Comparison of ENCODE assay signal across 24 cellular contexts in the genomic region with DNA sequence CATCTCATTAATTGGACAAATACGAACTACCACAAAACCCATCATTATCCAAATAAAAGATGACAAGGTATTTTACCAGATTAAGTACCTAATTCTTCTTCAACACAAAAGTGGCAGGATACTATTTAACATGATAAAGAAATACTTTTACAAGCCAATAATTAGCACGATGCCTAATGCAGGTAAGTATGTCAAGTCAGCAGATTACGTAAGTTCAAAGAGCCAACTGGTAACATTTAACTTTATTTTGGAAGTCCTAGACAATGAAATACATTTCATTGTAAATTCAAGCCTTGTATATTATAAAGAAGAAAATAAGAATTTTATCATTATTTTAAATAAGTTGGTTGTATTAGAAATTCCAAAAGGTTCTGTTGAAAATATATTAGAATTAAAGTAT.
"Had no signal": no experiment of that assay in that cellular context is flagged by ENCODE, and none has a peak within 500 bp of the region (broad histone marks: within the 10 kb centered on the region; RNA-seq: fewer than 3 reads in every experiment).

No MANE protein-coding gene starts in this region.

- H3K79me2 ChIP-seq: parathyroid adenoma had no signal

- H3K27me3 ChIP-seq: neural progenitor cell, ovary, stomach, thyroid gland, tibial nerve, upper lobe of left lung, vagina had no signal

- H3K4me2 ChIP-seq: neural progenitor cell had no signal

- H3K4me1 ChIP-seq: parathyroid adenoma, psoas muscle, stomach, thyroid gland, tibial nerve, upper lobe of left lung, vagina had no signal

- H3K36me3 ChIP-seq: neural progenitor cell, ovary, stomach, thoracic aorta, thyroid gland, tibial nerve, upper lobe of left lung, vagina had no signal

- ATAC-seq: naive thymus-derived CD4-positive, alpha-beta T cell; natural killer cell; psoas muscle; right cardiac atrium; sciatic nerve; stimulated activated effector memory CD8-positive, alpha-beta T cell treated with anti-CD3 and anti-CD28 coated beads, Interleukin-12 subunit alpha, Interleukin-12 subunit beta, amount 100 ng/mL, for 72 hours; stimulated activated naive B cell treated with anti-CD40 and anti-IgM and Interleukin-4, amounts not matched to agents 10 μg/mL and 1 μg/mL and 100 μg/mL, for 72 hours had no signal

- H3K27ac ChIP-seq: neural progenitor cell, ovary, parathyroid adenoma, psoas muscle, skin epidermis, stomach, thoracic aorta, thyroid gland, tibial nerve, upper lobe of left lung, vagina had no signal

- H3K9ac ChIP-seq: neural progenitor cell, parathyroid adenoma had no signal

- H3K9me3 ChIP-seq: ovary, psoas muscle, stomach, thoracic aorta, thyroid gland, upper lobe of left lung, vagina had no signal

- FAIRE-seq: urothelium cell line had no signal

- H3K4me3 ChIP-seq: neural progenitor cell, ovary, psoas muscle, skin epidermis, stomach, thoracic aorta, thyroid gland, tibial nerve, upper lobe of left lung, vagina had no signal

- H2AFZ ChIP-seq: neural progenitor cell, parathyroid adenoma had no signal

- DNase-seq: naive thymus-derived CD4-positive, alpha-beta T cell; natural killer cell; occipital lobe; ovary; posterior cingulate gyrus; psoas muscle; right cardiac atrium; stimulated activated CD4-positive, alpha-beta T cell treated with anti-CD3 and anti-CD28 coated beads, Interleukin-2, amount 100 ng/mL, for 24 hours; stimulated activated CD4-positive, alpha-beta T cell treated with anti-CD3 and anti-CD28 coated beads, Interleukin-2, amount 100 ng/mL, for 48 hours; stimulated activated CD4-positive, alpha-beta T cell treated with anti-CD3 and anti-CD28 coated beads, Interleukin-4, amount 100 ng/mL, for 24 hours; stimulated activated naive B cell treated with anti-CD40 and anti-IgM and Interleukin-4, amounts not matched to agents 10 μg/mL and 1 μg/mL and 100 μg/mL, for 72 hours; stimulated activated naive CD4-positive, alpha-beta T cell treated with Interleukin-2 at 50 U/mL for 16 hours; stomach; thyroid gland; upper lobe of left lung had no signal
